In the genomic region with DNA sequence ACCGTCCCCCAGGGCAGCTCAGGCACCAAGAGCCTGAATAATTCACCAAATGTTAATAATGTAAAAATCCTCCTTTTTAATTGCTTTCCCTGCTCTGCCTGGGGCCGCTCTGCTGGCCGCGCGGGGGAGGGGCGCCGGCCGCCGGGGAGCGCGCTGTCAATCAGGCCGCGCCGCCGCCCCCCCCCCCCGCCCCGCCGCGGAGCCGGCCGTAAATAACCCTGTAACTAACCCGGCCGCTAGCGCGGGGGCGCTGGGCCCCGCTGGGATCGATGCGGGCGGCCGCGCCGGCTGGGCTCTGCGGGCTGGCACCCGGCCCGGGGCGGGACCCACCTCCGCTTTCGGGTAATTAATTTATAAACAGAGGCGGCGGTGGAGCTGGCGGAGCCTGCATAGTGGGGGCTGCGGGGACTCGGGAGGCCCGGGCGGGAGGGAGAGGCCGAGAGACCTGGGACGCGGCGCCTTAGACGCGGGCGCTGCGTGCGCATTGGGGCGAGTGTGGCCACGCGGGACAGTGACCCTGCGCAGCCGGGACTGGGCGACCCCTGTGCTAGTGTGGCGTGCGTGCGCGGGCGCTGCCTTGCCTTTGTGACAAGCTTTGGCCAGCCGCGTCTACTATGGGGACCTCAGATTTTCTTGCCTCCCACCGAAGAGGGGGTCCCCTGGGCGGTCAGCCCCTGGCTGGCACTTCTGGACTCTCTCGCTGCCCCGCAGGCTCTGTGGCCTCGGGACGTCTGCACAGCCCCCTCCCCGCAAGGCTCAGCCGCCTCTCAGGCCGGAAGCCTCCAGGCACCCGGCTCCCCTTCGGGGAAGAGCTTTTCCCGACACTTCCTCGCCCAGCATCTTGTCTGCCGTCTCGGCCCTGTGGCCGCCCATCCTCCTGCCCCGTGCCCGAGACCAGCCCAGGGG, we compare ENCODE assay signal across 8 cellular contexts. TPM values are rescaled to one million over a fixed set of nuclear protein-coding genes. Genes with fewer than 3 reads are reported as not detected.
DNase-seq lines count a peak whose midpoint lies in the region; ATAC-seq and TF ChIP-seq lines count a peak whose summit lies in the region.

No MANE protein-coding gene starts in this region.

- no peak for TF ChIP-seq CTCF in breast epithelium (IDR thresholded peaks at IDR 0.05)

- TF ChIP-seq POLR2A in breast epithelium (IDR thresholded peaks at IDR 0.05) = no peak

- intact Hi-C loops in Right ventricle myocardium inferior (cut with DNase I) = no loop called here
- intact Hi-C loops in cardiac septum (cut with DNase I) = loop anchor here (2.0 kb wide), 1 partner anchor 18 kb away; a partner anchor contains a TSS
- intact Hi-C loops in breast epithelium (cut with DNase I; ENCODE audit: low total_unique reads) = no loop called here

- H3K9me3 Mint-ChIP-seq in stimulated activated naive CD8-positive, alpha-beta T cell treated with anti-CD3 and anti-CD28 coated beads, Interleukin-15, amount 100 ng/mL, for 72 hours = no peaks in the 10 kb centered on the region

- H3K4me3 ChIP-seq in breast epithelium = peak overlapping the region; percentile 22 to 70 (median 43)

- peaks cover 63% of the 10 kb centered on the region for H3K27me3 Mint-ChIP-seq in stimulated activated naive CD8-positive, alpha-beta T cell treated with anti-CD3 and anti-CD28 coated beads, Interleukin-15, amount 100 ng/mL, for 72 hours

- peaks cover 25 to 34% of the 10 kb centered on the region in 2 donors for H3K4me1 ChIP-seq in breast epithelium

- no peaks in the 10 kb centered on the region for H3K9me3 ChIP-seq in breast epithelium

- H3K4me1 Mint-ChIP-seq in stimulated activated naive CD8-positive, alpha-beta T cell treated with anti-CD3 and anti-CD28 coated beads, Interleukin-15, amount 100 ng/mL, for 72 hours = peaks cover 17% of the 10 kb centered on the region

- peak; percentile 11 for ATAC-seq in Right ventricle myocardium inferior
- peak; percentile 32 for ATAC-seq in stimulated activated naive CD8-positive, alpha-beta T cell treated with anti-CD3 and anti-CD28 coated beads, Interleukin-15, amount 100 ng/mL, for 72 hours
- ATAC-seq in GM21390 (IDR thresholded peaks at IDR 0.05; ENCODE audit: unreplicated experiment) = no peak
- no peak for ATAC-seq in GM21825 (IDR thresholded peaks at IDR 0.05; ENCODE audit: unreplicated experiment)

- peak overlapping the region in 1 of 2 donors; percentile 41 for H3K27ac ChIP-seq in breast epithelium

- peak overlapping the region; percentile 77 to 86 for H3K4me3 Mint-ChIP-seq in stimulated activated naive CD8-positive, alpha-beta T cell treated with anti-CD3 and anti-CD28 coated beads, Interleukin-15, amount 100 ng/mL, for 72 hours

- H3K27ac Mint-ChIP-seq in stimulated activated naive CD8-positive, alpha-beta T cell treated with anti-CD3 and anti-CD28 coated beads, Interleukin-15, amount 100 ng/mL, for 72 hours = no peak overlapping the region

- DNase-seq in Right ventricle myocardium inferior (ENCODE audit: missing footprints) = no peak
- no peak for DNase-seq in cardiac septum (ENCODE audit: low spot score)
- DNase-seq in NCI-H748 treated with DMSO at 0.1 percent for 48 hours (lab: John Stamatoyannopoulos, UW) = peak; percentile 52
- DNase-seq in breast epithelium (ENCODE audit: low spot score in 2 of 2) = no peak
- DNase-seq in kidney glomerular epithelial cell (lab: John Stamatoyannopoulos, UW) = peak; percentile 44
- DNase-seq in stimulated activated naive CD8-positive, alpha-beta T cell treated with anti-CD3 and anti-CD28 coated beads, Interleukin-15, amount 100 ng/mL, for 72 hours = peak in 1 of 2 donors; percentile 41

- no peaks in the 10 kb centered on the region for H3K36me3 ChIP-seq in breast epithelium

- peaks cover 18 to 67% of the 10 kb centered on the region in 2 donors for H3K27me3 ChIP-seq in breast epithelium

RNA-seq across cellular contexts. Expression of a gene that starts 16.7 kb away (rescaled TPM):
- total RNA-seq in Right ventricle myocardium inferior (1.7 TPM), cardiac septum (10.2 TPM), breast epithelium (10 to 100 TPM in 1 of 3 donors, 1 to 10 TPM in 1, under 1 TPM in 1; 0.16 to 23.0 (median 2.9) TPM)

RNA-seq across cellular contexts. Expression of a gene that starts 18.7 kb away (rescaled TPM):
- 41.7 TPM for total RNA-seq in Right ventricle myocardium inferior
- total RNA-seq in cardiac septum = 39.0 TPM
- total RNA-seq in breast epithelium = 10 to 100 TPM; 36.2 to 38.7 (median 38.2) TPM

RNA-seq across cellular contexts. Expression of a gene that starts 20.0 kb away (rescaled TPM):
- total RNA-seq in Right ventricle myocardium inferior (7.0 TPM), cardiac septum (4.8 TPM), breast epithelium (10 to 100 TPM in 1 of 3 donors, 1 to 10 TPM in 2; 5.4 to 18.0 (median 10.0) TPM)

RNA-seq across cellular contexts. Expression of a gene that starts 25.9 kb away (rescaled TPM):
- total RNA-seq in Right ventricle myocardium inferior (not detected), cardiac septum (not detected), breast epithelium (1 to 10 TPM in 2 of 3 donors, under 1 TPM in 1; 0.16 to 2.8 (median 1.6) TPM)

RNA-seq across cellular contexts. Expression of a gene that starts 41.5 kb away (rescaled TPM):
- 174 TPM for total RNA-seq in Right ventricle myocardium inferior
- 50.1 TPM for total RNA-seq in cardiac septum
- total RNA-seq in breast epithelium = 1 to 10 TPM in 1 of 3 donors, under 1 TPM in 1, not detected in 1; 0.33 to 1.9 TPM

Comparison
In these comparisons a context has a peak if more than half of its experiments do, and no peak if none do; other contexts are left out.
1. ATAC-seq: peak in Right ventricle myocardium inferior (single experiment) and stimulated activated naive CD8-positive, alpha-beta T cell treated with anti-CD3 and anti-CD28 coated beads, Interleukin-15, amount 100 ng/mL, for 72 hours (single experiment); none in GM21390 (single experiment) and GM21825 (single experiment).
2. DNase-seq: peak in NCI-H748 treated with DMSO at 0.1 percent for 48 hours (single experiment) and kidney glomerular epithelial cell (single experiment); none in Right ventricle myocardium inferior (single experiment), cardiac septum (single experiment) and breast epithelium (0 of 2).